ENCODE assay signal across 1 cellular context in genomic region chr14:50230601-50231474, GRCh38.
TF ChIP-seq lines count a peak whose summit lies in the region.

No MANE protein-coding gene starts in this region.

TF ChIP-seq in HepG2, 621 proteins besides CTCF, POLR2A, EP300 and RAD21 (continued from another document and continues in another):
- TF ChIP-seq ZNF329 (CRISPR knock-in tag; IDR thresholded peaks at IDR 0.05; ENCODE audit: low read depth), result no peak
- TF ChIP-seq ZNF512 (CRISPR knock-in tag; IDR thresholded peaks at IDR 0.05), result no peak
- TF ChIP-seq, protein P1, sequence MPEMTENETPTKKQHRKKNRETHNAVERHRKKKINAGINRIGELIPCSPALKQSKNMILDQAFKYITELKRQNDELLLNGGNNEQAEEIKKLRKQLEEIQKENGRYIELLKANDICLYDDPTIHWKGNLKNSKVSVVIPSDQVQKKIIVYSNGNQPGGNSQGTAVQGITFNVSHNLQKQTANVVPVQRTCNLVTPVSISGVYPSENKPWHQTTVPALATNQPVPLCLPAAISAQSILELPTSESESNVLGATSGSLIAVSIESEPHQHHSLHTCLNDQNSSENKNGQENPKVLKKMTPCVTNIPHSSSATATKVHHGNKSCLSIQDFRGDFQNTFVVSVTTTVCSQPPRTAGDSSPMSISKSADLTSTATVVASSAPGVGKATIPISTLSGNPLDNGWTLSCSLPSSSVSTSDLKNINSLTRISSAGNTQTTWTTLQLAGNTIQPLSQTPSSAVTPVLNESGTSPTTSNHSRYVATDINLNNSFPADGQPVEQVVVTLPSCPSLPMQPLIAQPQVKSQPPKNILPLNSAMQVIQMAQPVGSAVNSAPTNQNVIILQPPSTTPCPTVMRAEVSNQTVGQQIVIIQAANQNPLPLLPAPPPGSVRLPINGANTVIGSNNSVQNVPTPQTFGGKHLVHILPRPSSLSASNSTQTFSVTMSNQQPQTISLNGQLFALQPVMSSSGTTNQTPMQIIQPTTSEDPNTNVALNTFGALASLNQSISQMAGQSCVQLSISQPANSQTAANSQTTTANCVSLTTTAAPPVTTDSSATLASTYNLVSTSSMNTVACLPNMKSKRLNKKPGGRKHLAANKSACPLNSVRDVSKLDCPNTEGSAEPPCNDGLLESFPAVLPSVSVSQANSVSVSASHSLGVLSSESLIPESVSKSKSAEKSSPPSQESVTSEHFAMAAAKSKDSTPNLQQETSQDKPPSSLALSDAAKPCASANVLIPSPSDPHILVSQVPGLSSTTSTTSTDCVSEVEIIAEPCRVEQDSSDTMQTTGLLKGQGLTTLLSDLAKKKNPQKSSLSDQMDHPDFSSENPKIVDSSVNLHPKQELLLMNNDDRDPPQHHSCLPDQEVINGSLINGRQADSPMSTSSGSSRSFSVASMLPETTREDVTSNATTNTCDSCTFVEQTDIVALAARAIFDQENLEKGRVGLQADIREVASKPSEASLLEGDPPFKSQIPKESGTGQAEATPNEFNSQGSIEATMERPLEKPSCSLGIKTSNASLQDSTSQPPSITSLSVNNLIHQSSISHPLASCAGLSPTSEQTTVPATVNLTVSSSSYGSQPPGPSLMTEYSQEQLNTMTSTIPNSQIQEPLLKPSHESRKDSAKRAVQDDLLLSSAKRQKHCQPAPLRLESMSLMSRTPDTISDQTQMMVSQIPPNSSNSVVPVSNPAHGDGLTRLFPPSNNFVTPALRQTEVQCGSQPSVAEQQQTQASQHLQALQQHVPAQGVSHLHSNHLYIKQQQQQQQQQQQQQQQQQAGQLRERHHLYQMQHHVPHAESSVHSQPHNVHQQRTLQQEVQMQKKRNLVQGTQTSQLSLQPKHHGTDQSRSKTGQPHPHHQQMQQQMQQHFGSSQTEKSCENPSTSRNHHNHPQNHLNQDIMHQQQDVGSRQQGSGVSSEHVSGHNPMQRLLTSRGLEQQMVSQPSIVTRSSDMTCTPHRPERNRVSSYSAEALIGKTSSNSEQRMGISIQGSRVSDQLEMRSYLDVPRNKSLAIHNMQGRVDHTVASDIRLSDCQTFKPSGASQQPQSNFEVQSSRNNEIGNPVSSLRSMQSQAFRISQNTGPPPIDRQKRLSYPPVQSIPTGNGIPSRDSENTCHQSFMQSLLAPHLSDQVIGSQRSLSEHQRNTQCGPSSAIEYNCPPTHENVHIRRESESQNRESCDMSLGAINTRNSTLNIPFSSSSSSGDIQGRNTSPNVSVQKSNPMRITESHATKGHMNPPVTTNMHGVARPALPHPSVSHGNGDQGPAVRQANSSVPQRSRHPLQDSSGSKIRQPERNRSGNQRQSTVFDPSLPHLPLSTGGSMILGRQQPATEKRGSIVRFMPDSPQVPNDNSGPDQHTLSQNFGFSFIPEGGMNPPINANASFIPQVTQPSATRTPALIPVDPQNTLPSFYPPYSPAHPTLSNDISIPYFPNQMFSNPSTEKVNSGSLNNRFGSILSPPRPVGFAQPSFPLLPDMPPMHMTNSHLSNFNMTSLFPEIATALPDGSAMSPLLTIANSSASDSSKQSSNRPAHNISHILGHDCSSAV (CRISPR knock-in tag; IDR thresholded peaks at IDR 0.05; ENCODE audit: borderline replicate concordance), result no peak
- no peak for TF ChIP-seq JUND (CRISPR knock-in tag; IDR thresholded peaks at IDR 0.05)
- TF ChIP-seq ZNF644 (CRISPR knock-in tag; IDR thresholded peaks at IDR 0.05; ENCODE audit: low read depth), result no peak
- TF ChIP-seq ZNF598 (CRISPR knock-in tag; IDR thresholded peaks at IDR 0.05; ENCODE audit: borderline replicate concordance), result no peak
- TF ChIP-seq KMT2B (CRISPR knock-in tag; IDR thresholded peaks at IDR 0.05), result peak; percentile 38; the same call in 1 of the 2 replicates
- no peak for TF ChIP-seq PAX8 (CRISPR knock-in tag; IDR thresholded peaks at IDR 0.05; ENCODE audit: borderline replicate concordance)
- no peak for TF ChIP-seq ZBTB40 (IDR thresholded peaks at IDR 0.05)
- no peak for TF ChIP-seq ZBTB40 (CRISPR knock-in tag; IDR thresholded peaks at IDR 0.05)
- TF ChIP-seq FOXK2 (IDR thresholded peaks at IDR 0.05), result no peak
- TF ChIP-seq ZBTB38 (CRISPR knock-in tag; IDR thresholded peaks at IDR 0.05), result no peak
- TF ChIP-seq GPN1 (CRISPR knock-in tag; IDR thresholded peaks at IDR 0.05; ENCODE audit: borderline replicate concordance), result no peak
- no peak for TF ChIP-seq HNF4A (CRISPR knock-in tag; IDR thresholded peaks at IDR 0.05)
- TF ChIP-seq ZNF629 (CRISPR knock-in tag; conservative IDR thresholded peaks at IDR 0.05), result no peak
- peak; percentile 48; the same call in 1 of the 2 replicates for TF ChIP-seq KDM2A (CRISPR knock-in tag; IDR thresholded peaks at IDR 0.05; ENCODE audit: borderline replicate concordance, low read depth)
- TF ChIP-seq ZNF616 (CRISPR knock-in tag; IDR thresholded peaks at IDR 0.05; ENCODE audit: low read depth), result no peak
- TF ChIP-seq E2F5 (CRISPR knock-in tag; conservative IDR thresholded peaks at IDR 0.05), result no peak
- TF ChIP-seq, protein P2, sequence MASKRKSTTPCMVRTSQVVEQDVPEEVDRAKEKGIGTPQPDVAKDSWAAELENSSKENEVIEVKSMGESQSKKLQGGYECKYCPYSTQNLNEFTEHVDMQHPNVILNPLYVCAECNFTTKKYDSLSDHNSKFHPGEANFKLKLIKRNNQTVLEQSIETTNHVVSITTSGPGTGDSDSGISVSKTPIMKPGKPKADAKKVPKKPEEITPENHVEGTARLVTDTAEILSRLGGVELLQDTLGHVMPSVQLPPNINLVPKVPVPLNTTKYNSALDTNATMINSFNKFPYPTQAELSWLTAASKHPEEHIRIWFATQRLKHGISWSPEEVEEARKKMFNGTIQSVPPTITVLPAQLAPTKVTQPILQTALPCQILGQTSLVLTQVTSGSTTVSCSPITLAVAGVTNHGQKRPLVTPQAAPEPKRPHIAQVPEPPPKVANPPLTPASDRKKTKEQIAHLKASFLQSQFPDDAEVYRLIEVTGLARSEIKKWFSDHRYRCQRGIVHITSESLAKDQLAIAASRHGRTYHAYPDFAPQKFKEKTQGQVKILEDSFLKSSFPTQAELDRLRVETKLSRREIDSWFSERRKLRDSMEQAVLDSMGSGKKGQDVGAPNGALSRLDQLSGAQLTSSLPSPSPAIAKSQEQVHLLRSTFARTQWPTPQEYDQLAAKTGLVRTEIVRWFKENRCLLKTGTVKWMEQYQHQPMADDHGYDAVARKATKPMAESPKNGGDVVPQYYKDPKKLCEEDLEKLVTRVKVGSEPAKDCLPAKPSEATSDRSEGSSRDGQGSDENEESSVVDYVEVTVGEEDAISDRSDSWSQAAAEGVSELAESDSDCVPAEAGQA (IDR thresholded peaks at IDR 0.05; ENCODE audit: low read depth), result no peak
- TF ChIP-seq, protein P2 (CRISPR knock-in tag; IDR thresholded peaks at IDR 0.05; ENCODE audit: borderline replicate concordance), result no peak
- no peak for TF ChIP-seq ZNF317 (CRISPR knock-in tag; IDR thresholded peaks at IDR 0.05)
- no peak for TF ChIP-seq ZNF615 (CRISPR knock-in tag; IDR thresholded peaks at IDR 0.05; ENCODE audit: borderline replicate concordance)
- no peak for TF ChIP-seq ZNF331 (CRISPR knock-in tag; IDR thresholded peaks at IDR 0.05)
- TF ChIP-seq ZNF34 (CRISPR knock-in tag; IDR thresholded peaks at IDR 0.05; ENCODE audit: borderline replicate concordance), result no peak
- no peak for TF ChIP-seq MTF1 (CRISPR knock-in tag; IDR thresholded peaks at IDR 0.05)
- no peak for TF ChIP-seq ZNF619 (CRISPR knock-in tag; IDR thresholded peaks at IDR 0.05)
- TF ChIP-seq, protein P3, sequence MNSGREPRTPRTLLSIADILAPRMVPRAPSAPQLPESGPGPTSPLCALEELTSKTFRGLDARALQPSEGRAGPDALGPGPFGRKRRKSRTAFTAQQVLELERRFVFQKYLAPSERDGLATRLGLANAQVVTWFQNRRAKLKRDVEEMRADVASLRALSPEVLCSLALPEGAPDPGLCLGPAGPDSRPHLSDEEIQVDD (CRISPR knock-in tag; IDR thresholded peaks at IDR 0.05; ENCODE audit: borderline replicate concordance), result no peak
- TF ChIP-seq YY1 (IDR thresholded peaks at IDR 0.05; ENCODE audit: insufficient read depth, insufficient replicate concordance, low read depth, low read length), result peak; percentile 73
- no peak for TF ChIP-seq ZNF740 (CRISPR knock-in tag; IDR thresholded peaks at IDR 0.05)
- no peak for TF ChIP-seq ZNF496 (CRISPR knock-in tag; IDR thresholded peaks at IDR 0.05; ENCODE audit: insufficient replicate concordance)
- no peak for TF ChIP-seq ZKSCAN5 (CRISPR knock-in tag; IDR thresholded peaks at IDR 0.05)
